8 cellular contexts compared by ENCODE assay signal in genomic region chr19:2426661-2427322, GRCh38. TPM values are rescaled to one million over a fixed set of nuclear protein-coding genes. Genes with fewer than 3 reads are reported as not detected.
A peak's percentile ranks its signal among the peaks of the same experiment; 100 is the strongest.
DNase-seq lines count a peak whose midpoint lies in the region; ATAC-seq and TF ChIP-seq lines count a peak whose summit lies in the region.

No MANE protein-coding gene starts in this region.

- intact Hi-C loops in activated CD4-positive, alpha-beta memory T cell treated with anti-CD3 and anti-CD28 coated beads for 36 hours (cut with micrococcal nuclease): loop anchor here (1.0 to 5.0 kb wide), 3 partner anchors 36 to 359 kb away; partner anchors contain the start of genes PLEKHJ1, SF3A2 and THOP1
- intact Hi-C loops in naive thymus-derived CD4-positive, alpha-beta T cell (cut with micrococcal nuclease): loop anchor here (1.0 to 10.0 kb wide), 13 partner anchors 30 to 1068 kb away; partner anchors contain the start of genes AP3D1 (in 2 of the 2), GADD45B (in 2 of the 2), PLEKHJ1 (in 2 of the 2) and SF3A2 (in 2 of the 2)

- H3K4me3 ChIP-seq in Loucy (ENCODE audit: low read length, poor library complexity, severe bottlenecking) (peak overlapping the region; percentile 88), tibial nerve (peak overlapping the region; percentile 58 to 93 (median 85))
- H3K4me3 ChIP-seq in naive thymus-derived CD4-positive, alpha-beta T cell (ENCODE audit: low read length): peak overlapping the region; percentile 97

- H3K9me3 Mint-ChIP-seq in activated CD4-positive, alpha-beta memory T cell treated with anti-CD3 and anti-CD28 coated beads for 36 hours: no peaks in the 10 kb centered on the region
- peaks cover 0 to 4% (median 0%) of the 10 kb centered on the region in 11 donors for H3K9me3 Mint-ChIP-seq in naive thymus-derived CD4-positive, alpha-beta T cell

- H3K27me3 ChIP-seq in Loucy (ENCODE audit: insufficient read depth, low read length, poor library complexity, severe bottlenecking) (no peaks in the 10 kb centered on the region), tibial nerve (no peaks in the 10 kb centered on the region)
- H3K27me3 ChIP-seq in naive thymus-derived CD4-positive, alpha-beta T cell (ENCODE audit: control insufficient read depth in 2 of 2, insufficient read depth in 2 of 2, low read length in 2 of 2): no peaks in the 10 kb centered on the region

- H3K36me3 Mint-ChIP-seq in activated CD4-positive, alpha-beta memory T cell treated with anti-CD3 and anti-CD28 coated beads for 36 hours: peaks cover 18% of the 10 kb centered on the region
- peaks cover 0 to 6% (median 0%) of the 10 kb centered on the region in 5 donors for H3K36me3 Mint-ChIP-seq in naive thymus-derived CD4-positive, alpha-beta T cell

- DNase-seq in Daoy (ENCODE audit: low read depth) (peak; percentile 69), erythroblast (lab: John Stamatoyannopoulos, UW) (peak; percentile 74 to 80), tibial nerve (ENCODE audit: low spot score in 2 of 2) (no peak), NCI-H1048 (lab: John Stamatoyannopoulos, UW) (no peak)
- DNase-seq in activated CD4-positive, alpha-beta memory T cell treated with anti-CD3 and anti-CD28 coated beads for 36 hours: peak; percentile 59
- peak in 3 of 9 donors; percentile 13 to 69 (median 43) for DNase-seq in naive thymus-derived CD4-positive, alpha-beta T cell

- H2AFZ ChIP-seq in Loucy (ENCODE audit: low read length): peak overlapping the region; percentile 82

- peaks cover 26% of the 10 kb centered on the region for H3K79me2 ChIP-seq in Loucy (ENCODE audit: insufficient read depth, low read length)

- ATAC-seq in GM21619 (IDR thresholded peaks at IDR 0.05; ENCODE audit: unreplicated experiment): peak; percentile 9
- ATAC-seq in naive thymus-derived CD4-positive, alpha-beta T cell: no peak

- no peaks in the 10 kb centered on the region for H3K9me2 ChIP-seq in Loucy (replicated peaks; ENCODE audit: low read depth, low read length)

- H3F3A ChIP-seq in Loucy (ENCODE audit: low read depth): no peaks in the 10 kb centered on the region

- peak overlapping the region; percentile 90 for H3K4me3 Mint-ChIP-seq in activated CD4-positive, alpha-beta memory T cell treated with anti-CD3 and anti-CD28 coated beads for 36 hours
- peak overlapping the region; percentile 89 to 98 (median 95) for H3K4me3 Mint-ChIP-seq in naive thymus-derived CD4-positive, alpha-beta T cell

- H3K27me3 Mint-ChIP-seq in activated CD4-positive, alpha-beta memory T cell treated with anti-CD3 and anti-CD28 coated beads for 36 hours: no peaks in the 10 kb centered on the region
- H3K27me3 Mint-ChIP-seq in naive thymus-derived CD4-positive, alpha-beta T cell: peaks cover 0 to 2% (median 0%) of the 10 kb centered on the region in 5 donors

- peaks cover 15% of the 10 kb centered on the region for H3K4me1 Mint-ChIP-seq in activated CD4-positive, alpha-beta memory T cell treated with anti-CD3 and anti-CD28 coated beads for 36 hours (ENCODE audit: low read depth)
- H3K4me1 Mint-ChIP-seq in naive thymus-derived CD4-positive, alpha-beta T cell: peaks cover 0 to 16% (median 14%) of the 10 kb centered on the region in 7 donors

- H3K9me3 ChIP-seq in Loucy (ENCODE audit: insufficient read depth, low read depth, low read length): no peaks in the 10 kb centered on the region
- H3K9me3 ChIP-seq in naive thymus-derived CD4-positive, alpha-beta T cell (ENCODE audit: control insufficient read depth in 2 of 3, low read length in 3 of 3): no peaks in the 10 kb centered on the region
- no peaks in the 10 kb centered on the region for H3K9me3 ChIP-seq in tibial nerve

- no peak for TF ChIP-seq CTCF in Loucy (conservative IDR thresholded peaks at IDR 0.05; ENCODE audit: low read length)
- TF ChIP-seq CTCF in tibial nerve (IDR thresholded peaks at IDR 0.05): no peak

- peak overlapping the region; percentile 97 for H3K27ac Mint-ChIP-seq in activated CD4-positive, alpha-beta memory T cell treated with anti-CD3 and anti-CD28 coated beads for 36 hours
- H3K27ac Mint-ChIP-seq in naive thymus-derived CD4-positive, alpha-beta T cell: peak overlapping the region; percentile 93 to 99 (median 97)

- H3K36me3 ChIP-seq in Loucy (ENCODE audit: insufficient read depth, low read length) (peaks cover 22% of the 10 kb centered on the region; the same call in 1 of the 2 replicates), tibial nerve (peaks cover 0 to 51% (median 5%) of the 10 kb centered on the region in 3 donors)
- peaks cover 0 to 34% (median 0%) of the 10 kb centered on the region in 3 experiments for H3K36me3 ChIP-seq in naive thymus-derived CD4-positive, alpha-beta T cell (ENCODE audit: control insufficient read depth in 2 of 3, insufficient read depth in 3 of 3, low read length in 3 of 3)

- WGBS in tibial nerve, 2 donors: 4 to 5% methylated on average over 22 to 30 of the region's 53 CpGs

- H3K9ac ChIP-seq in Loucy (ENCODE audit: low read depth, low read length, poor library complexity, severe bottlenecking): peak overlapping the region; percentile 80

- peak overlapping the region; percentile 91 for H3K27ac ChIP-seq in naive thymus-derived CD4-positive, alpha-beta T cell (ENCODE audit: low read depth, low read length)
- H3K27ac ChIP-seq in tibial nerve: peak overlapping the region; percentile 86 to 99 (median 96)

- peak overlapping the region; percentile 100 for H3K4me2 ChIP-seq in Loucy (ENCODE audit: low read depth, low read length, poor library complexity, severe bottlenecking)

- POLR2A ChIA-PET in activated CD4-positive, alpha-beta memory T cell treated with anti-CD3 and anti-CD28 coated beads for 36 hours (lab: Charles Lee): interaction anchor here (1.0 to 1.7 kb wide), 3 partner anchors 28 to 99 kb away, joined by 3 to 13 read pairs (median 5); partner anchors contain the start of gene GADD45B
- POLR2A ChIA-PET in naive thymus-derived CD4-positive, alpha-beta T cell (lab: Charles Lee): interaction anchor here (0.8 to 2.5 kb wide), 7 partner anchors 30 to 189 kb away, joined by 3 to 23 read pairs (median 6); partner anchors contain the start of genes GADD45B and LMNB2

- TF ChIP-seq POLR2A in erythroblast (IDR thresholded peaks at IDR 0.05; ENCODE audit: low read length): no peak
- no peak for TF ChIP-seq POLR2A in tibial nerve (IDR thresholded peaks at IDR 0.05)

- H3K4me1 ChIP-seq in Loucy (ENCODE audit: insufficient read depth, low read length, poor library complexity, severe bottlenecking) (peaks cover 8% of the 10 kb centered on the region), tibial nerve (peaks cover 0 to 38% (median 18%) of the 10 kb centered on the region in 4 donors)
- peaks cover 11 to 16% of the 10 kb centered on the region in 2 donors for H3K4me1 ChIP-seq in naive thymus-derived CD4-positive, alpha-beta T cell (ENCODE audit: control insufficient read depth in 2 of 2, insufficient read depth in 2 of 2, low read length in 2 of 2)

- peaks cover 23% of the 10 kb centered on the region for H4K20me1 ChIP-seq in Loucy (ENCODE audit: insufficient read depth, low read length, poor library complexity, severe bottlenecking)

- CTCF ChIA-PET in activated CD4-positive, alpha-beta memory T cell treated with anti-CD3 and anti-CD28 coated beads for 36 hours (lab: Charles Lee): interaction anchor here (0.9 to 2.2 kb wide), 4 partner anchors 184 to 211 kb away, joined by 4 to 12 read pairs (median 4); no protein-coding TSS in a partner anchor
- CTCF ChIA-PET in naive thymus-derived CD4-positive, alpha-beta T cell (lab: Charles Lee): interaction anchor here (1.5 kb wide), 1 partner anchor 192 kb away, joined by 5 read pairs; no protein-coding TSS in a partner anchor

- TF ChIP-seq EP300 in tibial nerve (IDR thresholded peaks at IDR 0.05): no peak

RNA-seq across cellular contexts. Expression of gene TIMM13, which starts 0.6 kb away (rescaled TPM):
- total RNA-seq in Daoy (2014; rRNA removed; shearing (Covaris generic)): 54.0 and 56.3 TPM in 2 replicates
- 10 to 100 TPM; 69.0 to 72.0 TPM for total RNA-seq in activated CD4-positive, alpha-beta memory T cell treated with anti-CD3 and anti-CD28 coated beads for 36 hours
- 10 to 100 TPM; 31.3 to 70.8 (median 35.4) TPM for total RNA-seq in naive thymus-derived CD4-positive, alpha-beta T cell
- 10 to 100 TPM; 63.6 to 75.3 TPM for polyA plus RNA-seq in naive thymus-derived CD4-positive, alpha-beta T cell
- total RNA-seq in tibial nerve: 10 to 100 TPM; 28.8 to 48.9 (median 32.3) TPM

RNA-seq across cellular contexts. Expression of gene LMNB2, which starts 30.0 kb away (rescaled TPM):
- 207 and 209 TPM in 2 replicates for total RNA-seq in Daoy (2014; rRNA removed; shearing (Covaris generic))
- total RNA-seq in activated CD4-positive, alpha-beta memory T cell treated with anti-CD3 and anti-CD28 coated beads for 36 hours: 100 to 1,000 TPM; 100 to 104 TPM
- 10 to 100 TPM; 10.8 to 86.4 (median 16.6) TPM for total RNA-seq in naive thymus-derived CD4-positive, alpha-beta T cell
- 10 to 100 TPM in 1 of 2 donors, 1 to 10 TPM in 1; 5.6 to 11.4 TPM for polyA plus RNA-seq in naive thymus-derived CD4-positive, alpha-beta T cell
- 10 to 100 TPM; 15.3 to 53.1 (median 25.9) TPM for total RNA-seq in tibial nerve

RNA-seq across cellular contexts. Expression of gene GADD45B, which starts 49.1 kb away (rescaled TPM):
- total RNA-seq in Daoy (2014; rRNA removed; shearing (Covaris generic)): 70.5 and 85.9 TPM in 2 replicates
- total RNA-seq in activated CD4-positive, alpha-beta memory T cell treated with anti-CD3 and anti-CD28 coated beads for 36 hours: 10 to 100 TPM; 34.5 to 38.1 TPM
- 100 to 1,000 TPM in 2 of 5 experiments, 10 to 100 TPM in 3; 71.7 to 157 (median 84.2) TPM for total RNA-seq in naive thymus-derived CD4-positive, alpha-beta T cell
- 10 to 100 TPM; 30.1 to 38.4 TPM for polyA plus RNA-seq in naive thymus-derived CD4-positive, alpha-beta T cell
- total RNA-seq in tibial nerve: 100 to 1,000 TPM; 230 to 440 (median 337) TPM

Comparison
In these comparisons a context has a peak if more than half of its experiments do, and no peak if none do; other contexts are left out.
1. DNase-seq: peak in Daoy (single experiment), activated CD4-positive, alpha-beta memory T cell treated with anti-CD3 and anti-CD28 coated beads for 36 hours (single experiment) and erythroblast (2 of 2); none in tibial nerve (0 of 2) and NCI-H1048 (single experiment).
2. Peak in every context shown above with its lines, with median percentiles within 50 percentile points of each other: H3K4me3 ChIP-seq.